Comparison of ENCODE assay signal across 18 cellular contexts in genomic region chr5:133117166-133117929, GRCh38.
"Had no signal": no experiment of that assay in that cellular context is flagged by ENCODE, and none has a peak within 500 bp of the region (broad histone marks: within the 10 kb centered on the region; RNA-seq: fewer than 3 reads in every experiment).

No MANE protein-coding gene starts in this region.

- H3K4me3 Mint-ChIP-seq: activated CD4-positive, alpha-beta T cell treated with anti-CD3 and anti-CD28 coated beads, Interleukin-2, amount 10 ng/mL, durations not matched to agents 7 days and 5 days; activated CD8-positive, alpha-beta T cell treated with anti-CD3 and anti-CD28 coated beads, Interleukin-2, amount 10 ng/mL, durations not matched to agents 7 days and 5 days; activated naive CD4-positive, alpha-beta T cell treated with anti-CD3 and anti-CD28 coated beads, Interleukin-2, amount 10 ng/mL, durations not matched to agents 7 days and 5 days; endodermal cell; naive thymus-derived CD8-positive, alpha-beta T cell; neural progenitor cell had no signal

- H3K36me3 Mint-ChIP-seq: activated naive CD4-positive, alpha-beta T cell treated with anti-CD3 and anti-CD28 coated beads, Interleukin-2, amount 10 ng/mL, durations not matched to agents 7 days and 5 days; naive thymus-derived CD8-positive, alpha-beta T cell had no signal

- H3K4me1 Mint-ChIP-seq: activated CD4-positive, alpha-beta T cell treated with anti-CD3 and anti-CD28 coated beads, Interleukin-2, amount 10 ng/mL, durations not matched to agents 7 days and 5 days; activated naive CD4-positive, alpha-beta T cell treated with anti-CD3 and anti-CD28 coated beads, Interleukin-2, amount 10 ng/mL, durations not matched to agents 7 days and 5 days; endodermal cell had no signal

- H3K27ac Mint-ChIP-seq: activated CD4-positive, alpha-beta T cell treated with anti-CD3 and anti-CD28 coated beads, Interleukin-2, amount 10 ng/mL, durations not matched to agents 7 days and 5 days; activated CD8-positive, alpha-beta T cell treated with anti-CD3 and anti-CD28 coated beads, Interleukin-2, amount 10 ng/mL, durations not matched to agents 7 days and 5 days; activated naive CD4-positive, alpha-beta T cell treated with anti-CD3 and anti-CD28 coated beads, Interleukin-2, amount 10 ng/mL, durations not matched to agents 7 days and 5 days; endodermal cell; neural progenitor cell had no signal

- DNase-seq: activated CD4-positive, alpha-beta T cell treated with anti-CD3 and anti-CD28 coated beads, Interleukin-2, amount 10 ng/mL, durations not matched to agents 7 days and 5 days; activated CD4-positive, CD25-positive, alpha-beta regulatory T cell treated with anti-CD3 and anti-CD28 coated beads, Interleukin-2, amount 50 U/mL, for 72 hours; activated CD8-positive, alpha-beta T cell treated with anti-CD3 and anti-CD28 coated beads, Interleukin-2, amount 10 ng/mL, durations not matched to agents 7 days and 5 days; activated naive CD4-positive, alpha-beta T cell treated with anti-CD3 and anti-CD28 coated beads, Interleukin-2, amount 10 ng/mL, durations not matched to agents 7 days and 5 days; amygdala; cerebellar nuclear complex; kidney; lower lobe of right lung; naive thymus-derived CD8-positive, alpha-beta T cell; right cardiac atrium; stimulated activated CD4-positive, alpha-beta T cell treated with anti-CD3 and anti-CD28 coated beads, Interleukin-1b, Interleukin-23, amount 100 ng/mL, for 48 hours; stimulated activated naive CD4-positive, alpha-beta T cell; T-helper 1 cell; testis; upper lobe of left lung; WERI-Rb-1 had no signal

- ATAC-seq: activated CD8-positive, alpha-beta T cell treated with anti-CD3 and anti-CD28 coated beads, Interleukin-2, amount 10 ng/mL, durations not matched to agents 7 days and 5 days; lower lobe of right lung; naive thymus-derived CD8-positive, alpha-beta T cell; right cardiac atrium had no signal

- H3K27me3 Mint-ChIP-seq: activated CD4-positive, alpha-beta T cell treated with anti-CD3 and anti-CD28 coated beads, Interleukin-2, amount 10 ng/mL, durations not matched to agents 7 days and 5 days; activated naive CD4-positive, alpha-beta T cell treated with anti-CD3 and anti-CD28 coated beads, Interleukin-2, amount 10 ng/mL, durations not matched to agents 7 days and 5 days; naive thymus-derived CD8-positive, alpha-beta T cell had no signal

- H3K9me3 Mint-ChIP-seq: activated CD4-positive, alpha-beta T cell treated with anti-CD3 and anti-CD28 coated beads, Interleukin-2, amount 10 ng/mL, durations not matched to agents 7 days and 5 days; activated naive CD4-positive, alpha-beta T cell treated with anti-CD3 and anti-CD28 coated beads, Interleukin-2, amount 10 ng/mL, durations not matched to agents 7 days and 5 days; endodermal cell; naive thymus-derived CD8-positive, alpha-beta T cell; neural progenitor cell had no signal
